ENCODE assay signal across 8 cellular contexts in the genomic region with DNA sequence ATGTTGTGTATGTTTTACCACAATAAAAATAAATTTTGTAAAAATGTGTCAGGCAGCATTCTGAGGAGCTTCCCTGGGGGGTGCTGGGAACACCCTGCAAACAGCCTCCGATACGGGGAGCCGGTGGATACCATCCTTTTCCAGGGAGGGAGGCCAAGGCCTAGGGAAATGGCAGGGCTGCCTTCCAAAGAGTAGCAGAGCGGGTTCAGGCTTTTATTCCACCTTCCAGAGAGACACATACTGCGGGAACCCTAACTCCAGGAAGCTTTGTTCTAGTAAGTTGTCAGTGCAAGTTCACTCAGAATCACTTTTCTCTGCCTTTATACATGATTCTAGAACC. TPM values are rescaled to one million over a fixed set of nuclear protein-coding genes. Genes with fewer than 3 reads are reported as not detected.
A peak's percentile ranks its signal among the peaks of the same experiment; 100 is the strongest.
DNase-seq lines count a peak whose midpoint lies in the region; ATAC-seq and TF ChIP-seq lines count a peak whose summit lies in the region.

No MANE protein-coding gene starts in this region.

- H3K27ac ChIP-seq in ACC112 (ENCODE audit: low read depth, low read length) (peak overlapping the region; percentile 94), RWPE1 (peak overlapping the region; percentile 95), dorsolateral prefrontal cortex (peak overlapping the region; percentile 94 to 100 (median 99)), uterus (peak overlapping the region; percentile 99 to 100)

- CTCF ChIA-PET in RWPE1 (lab: Yijun Ruan, JAX) = interaction anchor here (1.4 to 2.0 kb wide), 2 partner anchors 14 to 35 kb away, joined by 4 to 10 read pairs; no protein-coding TSS in a partner anchor

- peaks cover 20% of the 10 kb centered on the region for H3K4me1 ChIP-seq in ACC112 (ENCODE audit: control insufficient read depth, insufficient read depth, low read length, unreplicated experiment)
- peaks cover 0 to 3% of the 10 kb centered on the region in 2 donors for H3K4me1 ChIP-seq in uterus

- H3K9me3 ChIP-seq in uterus = no peaks in the 10 kb centered on the region

- peak overlapping the region; percentile 82 for H2AFZ ChIP-seq in ACC112 (ENCODE audit: low read length, unreplicated experiment)

- ATAC-seq in HG02938 (IDR thresholded peaks at IDR 0.05; ENCODE audit: unreplicated experiment) = no peak

- peaks cover 39% of the 10 kb centered on the region for H3K79me2 ChIP-seq in ACC112 (ENCODE audit: control insufficient read depth, insufficient read depth, low read length, unreplicated experiment)

- TF ChIP-seq CTCF in RWPE1 (conservative IDR thresholded peaks at IDR 0.05; ENCODE audit: low read depth) = no peak
- TF ChIP-seq CTCF in dorsolateral prefrontal cortex (IDR thresholded peaks at IDR 0.05 in 54 of 56, conservative IDR thresholded peaks at IDR 0.05 in 2 of 56; ENCODE audit: low read depth in 1 of 56, partially characterized antibody in 56 of 56) = no peak
- TF ChIP-seq CTCF in uterus (IDR thresholded peaks at IDR 0.05) = no peak

- no peak for TF ChIP-seq POLR2A in uterus (IDR thresholded peaks at IDR 0.05)

- H3K4me3 ChIP-seq in ACC112 (ENCODE audit: low read depth, low read length) (peak overlapping the region; percentile 91), dorsolateral prefrontal cortex (peak overlapping the region; percentile 64 to 95 (median 81)), uterus (peak overlapping the region; percentile 78 to 97)

- DNase-seq in GM03348 (ENCODE audit: low spot score) = peak; percentile 60
- no peak for DNase-seq in RWPE1 (ENCODE audit: low spot score)
- peak in 2 of 10 donors; percentile 37 to 49 for DNase-seq in dorsolateral prefrontal cortex
- peak; percentile 59 for DNase-seq in midbrain (lab: John Stamatoyannopoulos, UW)
- DNase-seq in uterus = peak; percentile 42 to 44
- no peak for DNase-seq in H4 (ENCODE audit: low spot score)

- POLR2A ChIA-PET in RWPE1 (lab: Yijun Ruan, JAX; ENCODE audit: low non-redundant PET) = no interaction called here

- intact Hi-C loops in dorsolateral prefrontal cortex (cut with DNase I) (loop anchor here (2.0 to 5.0 kb wide), 5 partner anchors 34 to 146 kb away; partner anchors contain the start of gene CAPN2 (in 1 of the 2)), uterus (cut with DNase I; ENCODE audit: low total_unique reads) (no loop called here)

- H3K27me3 ChIP-seq in ACC112 (ENCODE audit: insufficient read depth, low read length) (no peaks in the 10 kb centered on the region), dorsolateral prefrontal cortex (no peaks in the 10 kb centered on the region), uterus (no peaks in the 10 kb centered on the region)

- H3K36me3 ChIP-seq in ACC112 (ENCODE audit: insufficient read depth, low read length) = no peaks in the 10 kb centered on the region
- H3K36me3 ChIP-seq in uterus = no peaks in the 10 kb centered on the region

RNA-seq across cellular contexts. Expression of gene TP53BP2, which starts 0.9 kb away (rescaled TPM):
- total RNA-seq in dorsolateral prefrontal cortex (100 to 1,000 TPM in 5 of 120 experiments, 10 to 100 TPM in 115; 32.0 to 134 (median 60.9) TPM), uterus (10 to 100 TPM; 25.6 to 66.7 (median 50.8) TPM)
- total RNA-seq in H4 (2014; rRNA removed; shearing (Covaris generic)) = 22.1 and 38.5 TPM in 2 replicates

Comparison
In these comparisons a context has a peak if more than half of its experiments do, and no peak if none do; other contexts are left out.
1. DNase-seq: peak in GM03348 (single experiment), midbrain (single experiment) and uterus (2 of 2); none in RWPE1 (single experiment) and H4 (single experiment).
2. Peak in every context shown above with its lines, with median percentiles within 50 percentile points of each other: H3K27ac ChIP-seq and H3K4me3 ChIP-seq.